In genomic region chr2:73077424-73077795, GRCh38 we compare ENCODE assay signal across 1 cellular context.
TF ChIP-seq lines count a peak whose summit lies in the region.

No MANE protein-coding gene starts in this region.

TF ChIP-seq in K562, 482 proteins besides CTCF, POLR2A, EP300 and RAD21:
- TF ChIP-seq ZNF644 (tag; IDR thresholded peaks at IDR 0.05; ENCODE audit: low read depth): no peak
- peak; percentile 84 for TF ChIP-seq ZFP36 (IDR thresholded peaks at IDR 0.05; ENCODE audit: low read depth, low read length, partially characterized antibody)
